Comparison of ENCODE assay signal across 28 cellular contexts in the genomic region with DNA sequence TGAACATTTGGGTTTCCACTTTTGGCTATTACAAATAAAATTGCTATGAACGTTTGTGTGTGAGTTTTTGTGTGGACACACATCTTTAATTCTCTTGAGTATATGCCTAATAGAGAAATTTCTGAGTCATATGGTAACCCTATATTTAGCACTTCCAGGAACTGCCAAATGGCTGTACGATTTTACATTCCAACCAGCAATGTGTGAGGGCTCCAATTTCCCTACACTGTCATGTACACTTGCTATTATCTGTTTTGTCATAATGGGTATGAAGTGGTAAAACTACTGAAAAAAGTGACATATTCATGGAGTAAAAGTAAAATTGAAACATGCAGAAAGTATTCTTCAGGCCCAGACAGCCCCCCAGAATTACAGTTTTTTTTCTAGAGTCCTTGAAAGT. TPM values are rescaled to one million over a fixed set of nuclear protein-coding genes. Genes with fewer than 3 reads are reported as not detected.
DNase-seq lines count a peak whose midpoint lies in the region; ATAC-seq, FAIRE-seq and TF ChIP-seq lines count a peak whose summit lies in the region.
"Had no signal": no experiment of that assay in that cellular context is flagged by ENCODE, and none has a peak within 500 bp of the region (broad histone marks: within the 10 kb centered on the region; RNA-seq: fewer than 3 reads in every experiment).

No MANE protein-coding gene starts in this region.

- H3K36me3 ChIP-seq in brain microvascular endothelial cell (replicated peaks), result no peaks in the 10 kb centered on the region
- H3K36me3 ChIP-seq in gastrocnemius medialis, result no peaks in the 10 kb centered on the region
- H3K36me3 ChIP-seq in small intestine (ENCODE audit: control insufficient read depth in 2 of 2, insufficient read depth in 2 of 2, low read length in 2 of 2), result no peaks in the 10 kb centered on the region
- H3K36me3 ChIP-seq: BLaER1 treated with 17β-estradiol and CSF1 and Interleukin-3, amounts not matched to agents 10 nM and 100 nM; MG63; SJCRH30 had no signal

- H3K4me3 ChIP-seq in brain microvascular endothelial cell (ENCODE audit: low read depth, low read length), result no peak overlapping the region
- H3K4me3 ChIP-seq in gastrocnemius medialis, result peak overlapping the region in 1 of 4 donors; percentile 24
- no peak overlapping the region for H3K4me3 ChIP-seq in small intestine (ENCODE audit: low read depth in 1 of 2, low read length in 2 of 2)
- H3K4me3 ChIP-seq: BLaER1 treated with 17β-estradiol and CSF1 and Interleukin-3, amounts not matched to agents 10 nM and 100 nM; K562; MG63; SJCRH30 had no signal

- H3K9me3 ChIP-seq in gastrocnemius medialis (no peaks in the 10 kb centered on the region), small intestine (ENCODE audit: control insufficient read depth, low read depth) (no peaks in the 10 kb centered on the region)
- H3K9me3 ChIP-seq: MG63, SJCRH30 had no signal

- H3K27ac ChIP-seq in brain microvascular endothelial cell (no peak overlapping the region), gastrocnemius medialis (no peak overlapping the region), small intestine (ENCODE audit: low read depth in 1 of 2, low read length in 1 of 2) (no peak overlapping the region)
- H3K27ac ChIP-seq: BLaER1 treated with 17β-estradiol and CSF1 and Interleukin-3, amounts not matched to agents 10 nM and 100 nM; SJCRH30 had no signal

- in situ Hi-C loops in brain microvascular endothelial cell (cut with HindIII; ENCODE audit: low pct_ligation_motif_present, low sequenced_read_pairs), result no loop called here
- in situ Hi-C loops in gastrocnemius medialis (cut with MboI; ENCODE audit: low sequenced_read_pairs in 4 of 4), result no loop called here

- peak; percentile 91 for ATAC-seq in Right ventricle myocardium superior (ENCODE audit: poor library complexity)
- ATAC-seq in gastrocnemius medialis, result peak; percentile 99
- ATAC-seq: HCT116, HepG2, K562, SK-N-SH treated with all-trans-retinoic acid at 6 μM for 48 hours had no signal

- FAIRE-seq in small intestine (lab: Jason Lieb, UNC), result no peak
- FAIRE-seq: A204.1, D721Med, H1, HepG2, K562, RCC 7860 had no signal

- TF ChIP-seq POLR2A in gastrocnemius medialis (IDR thresholded peaks at IDR 0.05), result no peak

- 41 to 49% (median 45%) methylated on average over 2 of the region's 2 CpGs for WGBS in small intestine, 3 donors

- no peak for DNase-seq in Right ventricle myocardium superior
- no peak for DNase-seq in cardiac septum (ENCODE audit: low spot score)
- peak; percentile 6 for DNase-seq in brain microvascular endothelial cell
- DNase-seq in fibroblast of peridontal ligament (ENCODE audit: extremely low read depth), result peak; percentile 57
- peak in 1 of 2 donors; percentile 24 for DNase-seq in gastrocnemius medialis
- DNase-seq in activated T-cell treated with anti-CD3 and anti-CD28 coated beads, Interleukin-2, amount 50 U/mL, for 1 hour, result no peak
- no peak for DNase-seq in NCI-H510A treated with DMSO at 0.1 percent for 48 hours (lab: John Stamatoyannopoulos, UW)
- no peak for DNase-seq in small intestine
- DNase-seq: AML-193; CD4-positive, alpha-beta T cell; MG63; NCI-H1105 treated with DMSO at 0.1 percent for 48 hours; NCI-H146; NCI-H1930; NCI-H2107; NCI-H524 treated with DMSO at 0.1 percent for 48 hours; NCI-H774 had no signal

- H3K27me3 ChIP-seq in brain microvascular endothelial cell (replicated peaks) (no peaks in the 10 kb centered on the region), gastrocnemius medialis (no peaks in the 10 kb centered on the region), small intestine (ENCODE audit: control insufficient read depth in 2 of 2, insufficient read depth in 2 of 2, low read length in 2 of 2) (no peaks in the 10 kb centered on the region)
- H3K27me3 ChIP-seq: BLaER1 treated with 17β-estradiol and CSF1 and Interleukin-3, amounts not matched to agents 10 nM and 100 nM; MG63; SJCRH30 had no signal

- peaks cover 24 to 43% of the 10 kb centered on the region in 2 donors for H3K4me1 ChIP-seq in gastrocnemius medialis
- no peaks in the 10 kb centered on the region for H3K4me1 ChIP-seq in small intestine (ENCODE audit: control insufficient read depth in 2 of 2, insufficient read depth in 1 of 2, low read depth in 1 of 2, low read length in 1 of 2)

- intact Hi-C loops in Right ventricle myocardium superior (cut with DNase I), result no loop called here
- intact Hi-C loops in cardiac septum (cut with DNase I), result no loop called here
- intact Hi-C loops in gastrocnemius medialis (cut with DNase I; ENCODE audit: low total_unique reads), result no loop called here

- TF ChIP-seq CTCF in brain microvascular endothelial cell (IDR thresholded peaks at IDR 0.05; ENCODE audit: low read depth, low read length, missing control alignments) (no peak), gastrocnemius medialis (IDR thresholded peaks at IDR 0.05 in 4 of 5, conservative IDR thresholded peaks at IDR 0.05 in 1 of 5) (no peak)

RNA-seq across cellular contexts. Expression of gene ESR1, which starts 59.6 kb away (rescaled TPM):
- total RNA-seq in Right ventricle myocardium superior (1.2 TPM), cardiac septum (0.75 TPM), gastrocnemius medialis (1 to 10 TPM in 3 of 4 donors, under 1 TPM in 1; 0.61 to 1.1 (median 1.1) TPM)
- under 1 TPM in 1 of 3 donors, not detected in 2; 0.13 TPM for polyA plus RNA-seq in small intestine
- total RNA-seq: G401, HepG2, SJCRH30 had no signal
- polyA plus RNA-seq: HepG2 had no signal

Comparison
In these comparisons a context has a peak if more than half of its experiments do, and no peak if none do; other contexts are left out.
1. DNase-seq: peak in brain microvascular endothelial cell (single experiment) and fibroblast of peridontal ligament (single experiment); none in Right ventricle myocardium superior (single experiment), cardiac septum (single experiment), activated T-cell treated with anti-CD3 and anti-CD28 coated beads, Interleukin-2, amount 50 U/mL, for 1 hour (single experiment), NCI-H510A treated with DMSO at 0.1 percent for 48 hours (single experiment) and small intestine (single experiment).